Comparison of ENCODE assay signal across 1 cellular context in the genomic region with DNA sequence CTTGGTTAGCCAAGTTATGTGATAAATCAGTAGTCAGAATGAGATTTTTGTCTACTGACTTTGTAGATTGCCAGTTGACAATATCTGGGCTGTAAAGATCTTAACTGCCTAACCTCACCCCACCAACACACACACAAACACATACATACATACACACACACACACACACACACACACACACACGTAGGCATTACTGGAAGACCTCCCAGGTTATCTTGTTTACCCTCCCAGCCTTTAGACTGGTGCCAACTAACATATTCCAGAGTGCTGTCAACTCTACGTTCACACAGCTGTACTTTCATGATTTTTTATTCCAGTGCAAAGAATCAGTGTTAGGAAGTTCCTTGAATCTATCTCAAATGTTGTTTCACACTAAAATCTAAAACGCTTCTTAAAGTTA.
TF ChIP-seq lines count a peak whose summit lies in the region.

No MANE protein-coding gene starts in this region.

TF ChIP-seq in IMR-90, 13 proteins besides CTCF, POLR2A, EP300 and RAD21:
- TF ChIP-seq BHLHE40 (IDR thresholded peaks at IDR 0.05; ENCODE audit: low read depth, low read length): no peak
- TF ChIP-seq SMC3 (IDR thresholded peaks at IDR 0.05; ENCODE audit: low read depth, low read length): no peak
- no peak for TF ChIP-seq CHD1 (IDR thresholded peaks at IDR 0.05; ENCODE audit: low read depth, low read length)
- no peak for TF ChIP-seq RCOR1 (IDR thresholded peaks at IDR 0.05; ENCODE audit: insufficient replicate concordance, low read length)
- TF ChIP-seq RFX5 (IDR thresholded peaks at IDR 0.05; ENCODE audit: low read depth, low read length): no peak
- TF ChIP-seq FOS (IDR thresholded peaks at IDR 0.05; ENCODE audit: low read depth, low read length): no peak
- TF ChIP-seq, protein P1, sequence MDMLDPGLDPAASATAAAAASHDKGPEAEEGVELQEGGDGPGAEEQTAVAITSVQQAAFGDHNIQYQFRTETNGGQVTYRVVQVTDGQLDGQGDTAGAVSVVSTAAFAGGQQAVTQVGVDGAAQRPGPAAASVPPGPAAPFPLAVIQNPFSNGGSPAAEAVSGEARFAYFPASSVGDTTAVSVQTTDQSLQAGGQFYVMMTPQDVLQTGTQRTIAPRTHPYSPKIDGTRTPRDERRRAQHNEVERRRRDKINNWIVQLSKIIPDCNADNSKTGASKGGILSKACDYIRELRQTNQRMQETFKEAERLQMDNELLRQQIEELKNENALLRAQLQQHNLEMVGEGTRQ (IDR thresholded peaks at IDR 0.05; ENCODE audit: low read depth, low read length): no peak
- TF ChIP-seq, protein P2, sequence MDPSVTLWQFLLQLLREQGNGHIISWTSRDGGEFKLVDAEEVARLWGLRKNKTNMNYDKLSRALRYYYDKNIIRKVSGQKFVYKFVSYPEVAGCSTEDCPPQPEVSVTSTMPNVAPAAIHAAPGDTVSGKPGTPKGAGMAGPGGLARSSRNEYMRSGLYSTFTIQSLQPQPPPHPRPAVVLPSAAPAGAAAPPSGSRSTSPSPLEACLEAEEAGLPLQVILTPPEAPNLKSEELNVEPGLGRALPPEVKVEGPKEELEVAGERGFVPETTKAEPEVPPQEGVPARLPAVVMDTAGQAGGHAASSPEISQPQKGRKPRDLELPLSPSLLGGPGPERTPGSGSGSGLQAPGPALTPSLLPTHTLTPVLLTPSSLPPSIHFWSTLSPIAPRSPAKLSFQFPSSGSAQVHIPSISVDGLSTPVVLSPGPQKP (IDR thresholded peaks at IDR 0.05; ENCODE audit: borderline replicate concordance, low read depth, low read length): no peak
